7 cellular contexts compared by ENCODE assay signal in the genomic region with DNA sequence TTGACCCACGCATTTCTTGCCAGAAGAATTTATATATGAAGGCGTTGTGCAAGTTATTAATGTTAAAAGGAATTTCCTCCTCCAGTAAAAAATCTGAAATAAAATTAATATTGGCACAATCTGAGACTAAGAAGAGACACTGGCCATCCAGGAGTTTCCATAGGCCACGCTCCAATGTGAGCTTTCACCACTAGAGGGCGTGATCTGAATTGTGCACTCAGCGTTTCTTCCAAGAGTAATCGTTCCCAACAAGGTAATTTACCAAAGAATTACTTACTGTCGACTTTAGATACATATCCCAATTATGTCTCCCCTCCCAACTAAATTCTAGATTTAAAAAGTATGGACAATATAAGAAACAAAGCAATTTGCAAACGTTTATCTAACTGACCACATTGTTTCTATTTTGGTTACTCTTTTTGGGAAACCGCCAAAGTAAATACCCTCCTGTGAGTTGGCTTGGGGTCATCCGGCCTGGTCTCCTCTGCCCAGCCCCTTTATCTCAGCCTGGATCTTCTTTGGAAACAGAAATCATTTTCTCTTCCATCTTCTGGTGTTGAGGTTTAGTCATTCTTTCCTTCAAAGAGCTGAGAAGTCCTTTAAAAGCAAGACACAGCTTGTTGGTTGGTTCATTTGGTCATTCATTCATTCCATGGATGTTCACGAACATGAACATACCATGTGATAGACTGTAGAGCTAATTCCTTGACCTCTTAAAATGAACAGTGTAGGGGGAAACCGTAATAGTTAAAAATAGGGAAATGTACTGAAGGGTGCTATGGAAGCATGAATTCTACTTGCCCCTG. TPM values are rescaled to one million over a fixed set of nuclear protein-coding genes. Genes with fewer than 3 reads are reported as not detected.
DNase-seq lines count a peak whose midpoint lies in the region; ATAC-seq and TF ChIP-seq lines count a peak whose summit lies in the region.

No MANE protein-coding gene starts in this region.

- no peak for TF ChIP-seq EP300 in Ishikawa (IDR thresholded peaks at IDR 0.05; ENCODE audit: borderline replicate concordance)

- peak; percentile 66 for ATAC-seq in left colon
- no peak for ATAC-seq in HG02884 (IDR thresholded peaks at IDR 0.05; ENCODE audit: unreplicated experiment)

- in situ Hi-C loops in T47D (cut with HindIII; ENCODE audit: low pct_unique_long_range_greater_than_20kb, low sequenced_read_pairs), result no loop called here

- DNase-seq in ELF-1 (ENCODE audit: low read depth, low spot score) (peak; percentile 36), T follicular helper cell (ENCODE audit: low read depth) (peak; percentile 4), T47D (ENCODE audit: low read depth in 1 of 2, low spot score in 1 of 2) (peak; percentile 25 to 75), left colon (peak in 1 of 2 donors; percentile 63)
- peak; percentile 28 to 36 (median 28) for DNase-seq in stimulated activated CD4-positive, alpha-beta T cell treated with anti-CD3 and anti-CD28 coated beads, TNF-alpha, amount 100 ng/mL, for 24 hours (ENCODE audit: low read depth in 3 of 3)

- TF ChIP-seq RAD21 in Ishikawa (IDR thresholded peaks at IDR 0.05; ENCODE audit: low read depth), result peak; percentile 64

- intact Hi-C loops in left colon (cut with DNase I, micrococcal nuclease), result no loop called here

TF ChIP-seq in Ishikawa, 13 proteins besides CTCF, POLR2A, EP300 and RAD21:
- TF ChIP-seq ZBTB7A (IDR thresholded peaks at IDR 0.05; ENCODE audit: low read depth) (no peak), YY1 (IDR thresholded peaks at IDR 0.05; ENCODE audit: low read depth) (no peak), REST (IDR thresholded peaks at IDR 0.05; ENCODE audit: low read depth) (no peak), TAF1 (IDR thresholded peaks at IDR 0.05; ENCODE audit: low read depth) (no peak), FOXM1 (IDR thresholded peaks at IDR 0.05; ENCODE audit: borderline replicate concordance, low read depth) (no peak), TEAD4 (IDR thresholded peaks at IDR 0.05) (no peak)

RNA-seq across cellular contexts. Expression of gene POLR2M, which starts 26.2 kb away (rescaled TPM):
- total RNA-seq in left colon, result 10 to 100 TPM; 40.8 to 64.4 TPM
